24 cellular contexts compared by ENCODE assay signal in the genomic region with DNA sequence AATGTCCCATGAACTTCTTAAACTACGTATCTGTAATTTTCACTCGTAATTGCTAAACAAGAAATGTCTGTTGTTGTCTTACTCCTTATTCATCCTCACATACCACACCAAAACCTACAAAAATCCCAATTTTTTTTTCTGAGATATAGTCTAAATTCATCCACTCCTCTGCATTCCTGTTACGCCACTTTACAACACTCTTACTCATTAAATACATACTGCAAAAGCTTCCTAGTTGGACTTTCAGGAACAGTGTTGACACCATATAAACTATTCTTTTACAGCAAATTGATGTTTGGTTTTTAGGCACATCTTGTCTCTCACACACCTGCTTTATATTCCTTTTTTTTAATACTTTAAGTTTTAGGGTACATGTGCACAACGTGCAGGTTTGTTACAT.
"Had no signal": no experiment of that assay in that cellular context is flagged by ENCODE, and none has a peak within 500 bp of the region (broad histone marks: within the 10 kb centered on the region; RNA-seq: fewer than 3 reads in every experiment).

No MANE protein-coding gene starts in this region.

- H3K36me3 ChIP-seq: colonic mucosa, esophagus muscularis mucosa, esophagus squamous epithelium, gastrocnemius medialis, gastroesophageal sphincter, heart left ventricle, heart right ventricle had no signal

- H3K4me3 ChIP-seq: colonic mucosa, coronary artery, dorsolateral prefrontal cortex, esophagus muscularis mucosa, esophagus squamous epithelium, gastrocnemius medialis, gastroesophageal sphincter, heart left ventricle, heart right ventricle had no signal

- H3K27ac ChIP-seq: colonic mucosa, coronary artery, dorsolateral prefrontal cortex, epithelial cell of prostate, esophagus muscularis mucosa, esophagus squamous epithelium, foreskin keratinocyte, gastrocnemius medialis, gastroesophageal sphincter, heart left ventricle, heart right ventricle had no signal

- H3K27me3 ChIP-seq: colonic mucosa, dorsolateral prefrontal cortex, esophagus muscularis mucosa, esophagus squamous epithelium, foreskin keratinocyte, gastrocnemius medialis, gastroesophageal sphincter, heart left ventricle, heart right ventricle had no signal

- H3K4me1 ChIP-seq: colonic mucosa, esophagus muscularis mucosa, esophagus squamous epithelium, foreskin keratinocyte, gastrocnemius medialis, gastroesophageal sphincter, heart left ventricle, heart right ventricle had no signal

- ATAC-seq: effector memory CD8-positive, alpha-beta T cell; esophagus mucosa; foreskin keratinocyte; gastrocnemius medialis; gastroesophageal sphincter; heart left ventricle; heart right ventricle had no signal

- H3K9me3 ChIP-seq: colonic mucosa, esophagus muscularis mucosa, esophagus squamous epithelium, gastrocnemius medialis, gastroesophageal sphincter, heart left ventricle had no signal

- DNase-seq: colonic mucosa; cortex of kidney; dermis blood vessel endothelial cell; dorsolateral prefrontal cortex; effector CD4-positive, alpha-beta T cell; effector CD8-positive, alpha-beta T cell; effector memory CD4-positive, alpha-beta T cell; effector memory CD8-positive, alpha-beta T cell; endodermal cell; erythroblast; esophagus squamous epithelium; foreskin fibroblast; foreskin keratinocyte; foreskin melanocyte; gastrocnemius medialis; glutamatergic neuron; head of caudate nucleus; heart left ventricle; heart right ventricle had no signal
